In the genomic region with DNA sequence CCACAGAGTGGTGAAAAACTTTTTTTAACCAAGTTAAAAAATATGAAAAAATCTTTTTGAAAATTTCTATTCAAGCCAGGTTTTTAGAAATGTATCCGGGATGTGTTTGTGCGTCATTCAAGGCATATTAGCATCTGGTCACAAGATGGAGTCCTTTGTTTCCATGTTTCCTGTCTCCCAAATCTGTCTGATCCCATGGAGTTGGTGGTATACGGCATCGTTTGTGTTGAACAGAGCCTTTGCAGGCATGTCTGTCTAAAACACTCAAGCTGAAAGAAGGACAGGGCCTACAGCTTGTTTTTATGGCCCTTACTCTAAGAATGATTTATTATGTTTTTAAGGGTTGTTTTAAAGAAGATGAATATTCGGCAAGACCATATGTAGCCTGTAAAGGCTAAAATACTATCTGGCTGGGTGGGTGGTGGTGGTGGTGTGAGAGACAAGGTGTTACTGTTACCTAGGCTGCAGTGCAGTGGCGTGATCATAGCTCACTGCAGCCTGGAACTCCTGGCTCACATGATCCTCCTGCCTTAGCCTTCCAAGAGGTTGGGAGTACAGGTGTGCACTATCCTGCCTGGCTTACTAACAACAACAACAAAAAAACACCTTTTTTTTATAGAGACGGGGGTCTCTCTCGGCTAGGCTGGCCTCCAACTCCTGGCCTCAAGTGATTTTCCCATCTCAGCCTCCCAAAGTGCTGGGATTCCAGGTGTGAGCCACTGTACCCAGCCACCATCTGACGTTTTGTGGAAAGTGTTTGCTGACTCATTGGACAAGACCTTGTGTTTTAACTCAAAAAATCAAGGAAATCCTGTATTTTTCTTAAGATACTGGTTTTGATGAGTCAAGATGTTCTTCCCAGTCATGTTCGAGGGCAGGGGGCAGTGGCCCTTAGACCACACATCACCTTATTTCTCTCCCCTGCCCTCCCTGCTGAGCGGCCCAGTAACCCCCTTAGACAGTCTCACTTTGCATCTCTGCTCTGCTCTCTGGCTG, we compare ENCODE assay signal across 13 cellular contexts. TPM values are rescaled to one million over a fixed set of nuclear protein-coding genes. Genes with fewer than 3 reads are reported as not detected.
DNase-seq lines count a peak whose midpoint lies in the region; TF ChIP-seq lines count a peak whose summit lies in the region.
"Had no signal": no experiment of that assay in that cellular context is flagged by ENCODE, and none has a peak within 500 bp of the region (broad histone marks: within the 10 kb centered on the region; RNA-seq: fewer than 3 reads in every experiment).

No MANE protein-coding gene starts in this region.

- no peak overlapping the region for H3K27ac Mint-ChIP-seq in neural progenitor cell

- no peaks in the 10 kb centered on the region for H3K36me3 ChIP-seq in neural progenitor cell

- no peaks in the 10 kb centered on the region for H4K20me1 ChIP-seq in neural progenitor cell (ENCODE audit: low read depth)

- H3K9me3 Mint-ChIP-seq in neural progenitor cell = no peaks in the 10 kb centered on the region

- peaks cover 18% of the 10 kb centered on the region for H3K36me3 Mint-ChIP-seq in neural progenitor cell

- no peak overlapping the region for H3K4me3 Mint-ChIP-seq in neural progenitor cell

- H3K27me3 ChIP-seq in neural progenitor cell = no peaks in the 10 kb centered on the region
- H3K27me3 ChIP-seq: cardiac muscle cell, right lobe of liver had no signal

- TF ChIP-seq CTCF in RWPE1 (conservative IDR thresholded peaks at IDR 0.05; ENCODE audit: low read depth) = no peak
- no peak for TF ChIP-seq CTCF in neural progenitor cell (IDR thresholded peaks at IDR 0.05)

- no peaks in the 10 kb centered on the region for H3K4me1 ChIP-seq in neural progenitor cell
- H3K4me1 ChIP-seq: Caco-2, right lobe of liver had no signal

- no peaks in the 10 kb centered on the region for H3K79me2 ChIP-seq in neural progenitor cell (ENCODE audit: low read depth)

- no peaks in the 10 kb centered on the region for H3K9me3 ChIP-seq in neural progenitor cell (ENCODE audit: low read depth)
- H3K9me3 ChIP-seq: Caco-2, right lobe of liver had no signal

- no peak overlapping the region for H2AFZ ChIP-seq in neural progenitor cell (replicated peaks)

- H3K9ac ChIP-seq in neural progenitor cell = no peak overlapping the region

- H3K4me1 Mint-ChIP-seq in neural progenitor cell = no peaks in the 10 kb centered on the region

- peaks cover 2% of the 10 kb centered on the region for H3K27me3 Mint-ChIP-seq in neural progenitor cell (ENCODE audit: insufficient read depth, low read depth)

- POLR2A ChIA-PET in RWPE1 (lab: Yijun Ruan, JAX; ENCODE audit: low non-redundant PET) = no interaction called here

- H3K27ac ChIP-seq in RWPE1 = peak overlapping the region; percentile 38
- H3K27ac ChIP-seq in neural progenitor cell = peak overlapping the region; percentile 46
- H3K27ac ChIP-seq in substantia nigra (ENCODE audit: low read depth, low read length, poor library complexity, severe bottlenecking) = no peak overlapping the region
- H3K27ac ChIP-seq: cardiac muscle cell, right lobe of liver had no signal

- CTCF ChIA-PET in RWPE1 (lab: Yijun Ruan, JAX) = interaction anchor here (0.9 kb wide), 1 partner anchor 31 kb away, joined by 4 read pairs; no protein-coding TSS in a partner anchor

- H3F3A ChIP-seq in neural progenitor cell (ENCODE audit: low read depth) = no peaks in the 10 kb centered on the region

- DNase-seq in EL = peak; percentile 21
- DNase-seq in RWPE1 (ENCODE audit: low spot score) = no peak
- DNase-seq in dermis blood vessel endothelial cell = peak; percentile 24
- no peak for DNase-seq in neural progenitor cell (ENCODE audit: low spot score)
- DNase-seq in SW 1271 (lab: John Stamatoyannopoulos, UW) = no peak
- no peak for DNase-seq in NCI-H1694 (lab: John Stamatoyannopoulos, UW)
- DNase-seq in substantia nigra (lab: John Stamatoyannopoulos, UW) = no peak
- no peak for DNase-seq in islet precursor cell
- DNase-seq: Caco-2, NCI-H1092, NCI-H524 treated with DMSO at 0.1 percent for 48 hours, right lobe of liver had no signal

- no peak overlapping the region for H3K4me3 ChIP-seq in neural progenitor cell
- H3K4me3 ChIP-seq: cardiac muscle cell, right lobe of liver had no signal

- no peak overlapping the region for H3K4me2 ChIP-seq in neural progenitor cell

RNA-seq across cellular contexts. Expression of gene NDE1, which starts 52.2 kb away (rescaled TPM):
- total RNA-seq in dermis blood vessel endothelial cell = 44.4 and 80.1 TPM in 2 replicates
- total RNA-seq in neural progenitor cell (ENCODE audit: low replicate concordance) = 85.3 and 88.1 TPM in 2 replicates

RNA-seq across cellular contexts. Expression of gene MARF1, which starts 59.3 kb away (rescaled TPM):
- total RNA-seq in dermis blood vessel endothelial cell (15.3 and 24.2 TPM in 2 replicates), neural progenitor cell (ENCODE audit: low replicate concordance) (11.9 and 13.4 TPM in 2 replicates)

Comparison
In these comparisons a context has a peak if more than half of its experiments do, and no peak if none do; other contexts are left out.
1. DNase-seq: peak in EL (single experiment) and dermis blood vessel endothelial cell (single experiment); none in RWPE1 (single experiment), neural progenitor cell (single experiment), SW 1271 (0 of 2), NCI-H1694 (single experiment), substantia nigra (0 of 49) and islet precursor cell (single experiment).